In genomic region chr10:102650655-102651454, GRCh38 we compare ENCODE assay signal across 9 cellular contexts. TPM values are rescaled to one million over a fixed set of nuclear protein-coding genes. Genes with fewer than 3 reads are reported as not detected.
DNase-seq lines count a peak whose midpoint lies in the region; ATAC-seq, FAIRE-seq and TF ChIP-seq lines count a peak whose summit lies in the region.
"Had no signal": no experiment of that assay in that cellular context is flagged by ENCODE, and none has a peak within 500 bp of the region (broad histone marks: within the 10 kb centered on the region; RNA-seq: fewer than 3 reads in every experiment).

No MANE protein-coding gene starts in this region.

- H3K9me3 Mint-ChIP-seq in activated CD4-positive, alpha-beta T cell treated with anti-CD3 and anti-CD28 coated beads for 36 hours (ENCODE audit: low read depth), result no peaks in the 10 kb centered on the region
- H3K9me3 Mint-ChIP-seq in activated CD4-positive, alpha-beta memory T cell treated with anti-CD3 and anti-CD28 coated beads for 36 hours, result no peaks in the 10 kb centered on the region

- CTCF ChIA-PET in activated CD4-positive, alpha-beta T cell treated with anti-CD3 and anti-CD28 coated beads for 36 hours (lab: Charles Lee), result interaction anchor here (0.6 to 1.3 kb wide), 5 partner anchors 10 to 440 kb away, joined by 3 to 4 read pairs (median 3); partner anchors contain the start of genes ARL3 and SFXN2
- CTCF ChIA-PET in activated CD4-positive, alpha-beta memory T cell treated with anti-CD3 and anti-CD28 coated beads for 36 hours (lab: Charles Lee), result interaction anchor here (0.6 to 1.3 kb wide), 2 partner anchors 19 to 57 kb away, joined by 3 to 4 read pairs; no protein-coding TSS in a partner anchor

- TF ChIP-seq CTCF in kidney (IDR thresholded peaks at IDR 0.05; ENCODE audit: borderline replicate concordance, extremely low read depth, insufficient read depth), result no peak
- TF ChIP-seq CTCF in suprapubic skin (IDR thresholded peaks at IDR 0.05), result no peak

- H3K27me3 ChIP-seq in suprapubic skin, result no peaks in the 10 kb centered on the region

- TF ChIP-seq POLR2A in suprapubic skin (IDR thresholded peaks at IDR 0.05), result no peak

- POLR2A ChIA-PET in activated CD4-positive, alpha-beta T cell treated with anti-CD3 and anti-CD28 coated beads for 36 hours (lab: Charles Lee), result no interaction called here
- POLR2A ChIA-PET in activated CD4-positive, alpha-beta memory T cell treated with anti-CD3 and anti-CD28 coated beads for 36 hours (lab: Charles Lee), result interaction anchor here (1.3 kb wide), 1 partner anchor 14 kb away, joined by 3 read pairs; no protein-coding TSS in a partner anchor

- H3K9me3 ChIP-seq in kidney (ENCODE audit: control insufficient read depth in 1 of 2, low read length in 2 of 2), result no peaks in the 10 kb centered on the region
- no peaks in the 10 kb centered on the region for H3K9me3 ChIP-seq in suprapubic skin

- no peak for DNase-seq in activated CD4-positive, alpha-beta T cell treated with anti-CD3 and anti-CD28 coated beads for 36 hours
- no peak for DNase-seq in activated CD4-positive, alpha-beta T cell treated with anti-CD3 and anti-CD28 coated beads for 4 hours
- no peak for DNase-seq in activated CD4-positive, alpha-beta memory T cell treated with anti-CD3 and anti-CD28 coated beads for 36 hours
- DNase-seq in kidney (peak; percentile 82), suprapubic skin (ENCODE audit: low spot score in 2 of 2) (no peak), kidney tubule cell (ENCODE audit: low spot score) (no peak)
- DNase-seq in stimulated activated naive CD4-positive, alpha-beta T cell treated with Interleukin-2 at 50 U/mL for 16 hours (lab: John Stamatoyannopoulos, UW), result no peak
- DNase-seq: NCI-H526 treated with DMSO at 0.1 percent for 48 hours had no signal

- no peak for FAIRE-seq in kidney (lab: Jason Lieb, UNC)

- peaks cover 47 to 68% of the 10 kb centered on the region in 2 donors for H3K4me1 ChIP-seq in kidney (ENCODE audit: control insufficient read depth in 1 of 2, insufficient read depth in 1 of 2, low read depth in 1 of 2, low read length in 2 of 2)
- peaks cover 74% of the 10 kb centered on the region for H3K4me1 ChIP-seq in suprapubic skin

- ATAC-seq in activated CD4-positive, alpha-beta T cell treated with anti-CD3 and anti-CD28 coated beads for 36 hours, result no peak
- no peak for ATAC-seq in GM19023 (IDR thresholded peaks at IDR 0.05; ENCODE audit: unreplicated experiment)

- H3K4me3 Mint-ChIP-seq in activated CD4-positive, alpha-beta T cell treated with anti-CD3 and anti-CD28 coated beads for 36 hours, result no peak overlapping the region
- peak overlapping the region; percentile 41 for H3K4me3 Mint-ChIP-seq in activated CD4-positive, alpha-beta memory T cell treated with anti-CD3 and anti-CD28 coated beads for 36 hours

- intact Hi-C loops in activated CD4-positive, alpha-beta T cell treated with anti-CD3 and anti-CD28 coated beads for 36 hours (cut with DNase I, micrococcal nuclease), result no loop called here
- intact Hi-C loops in activated CD4-positive, alpha-beta memory T cell treated with anti-CD3 and anti-CD28 coated beads for 36 hours (cut with micrococcal nuclease), result no loop called here
- intact Hi-C loops in kidney (cut with DNase I), result no loop called here

- WGBS in suprapubic skin, result 60% methylated on average over 11 of the region's 11 CpGs

- peaks cover 34% of the 10 kb centered on the region for H3K36me3 Mint-ChIP-seq in activated CD4-positive, alpha-beta T cell treated with anti-CD3 and anti-CD28 coated beads for 36 hours (ENCODE audit: low read depth)
- peaks cover 31% of the 10 kb centered on the region for H3K36me3 Mint-ChIP-seq in activated CD4-positive, alpha-beta memory T cell treated with anti-CD3 and anti-CD28 coated beads for 36 hours

- H3K27ac ChIP-seq in kidney (ENCODE audit: low read depth in 2 of 2, low read length in 2 of 2), result peak overlapping the region; percentile 76 to 82
- H3K27ac ChIP-seq in suprapubic skin, result peak overlapping the region; percentile 21

- peak overlapping the region; percentile 91 for H3K27ac Mint-ChIP-seq in activated CD4-positive, alpha-beta T cell treated with anti-CD3 and anti-CD28 coated beads for 36 hours
- peak overlapping the region; percentile 94 for H3K27ac Mint-ChIP-seq in activated CD4-positive, alpha-beta memory T cell treated with anti-CD3 and anti-CD28 coated beads for 36 hours

- no peaks in the 10 kb centered on the region for H3K27me3 Mint-ChIP-seq in activated CD4-positive, alpha-beta T cell treated with anti-CD3 and anti-CD28 coated beads for 36 hours
- no peaks in the 10 kb centered on the region for H3K27me3 Mint-ChIP-seq in activated CD4-positive, alpha-beta memory T cell treated with anti-CD3 and anti-CD28 coated beads for 36 hours

- H3K36me3 ChIP-seq in kidney (ENCODE audit: control insufficient read depth in 1 of 2, insufficient read depth in 2 of 2, low read length in 2 of 2), result peaks cover 21 to 44% of the 10 kb centered on the region in 2 donors
- H3K36me3 ChIP-seq in suprapubic skin, result peaks cover 38% of the 10 kb centered on the region

- H3K9ac ChIP-seq in kidney (ENCODE audit: low read length in 2 of 2), result peak overlapping the region; percentile 22 to 55

- H3K4me3 ChIP-seq in kidney (ENCODE audit: low read length in 2 of 2), result peak overlapping the region in 1 of 2 donors; percentile 29
- H3K4me3 ChIP-seq in suprapubic skin, result peak overlapping the region; percentile 73

- peaks cover 76% of the 10 kb centered on the region for H3K4me1 Mint-ChIP-seq in activated CD4-positive, alpha-beta T cell treated with anti-CD3 and anti-CD28 coated beads for 36 hours
- H3K4me1 Mint-ChIP-seq in activated CD4-positive, alpha-beta memory T cell treated with anti-CD3 and anti-CD28 coated beads for 36 hours (ENCODE audit: low read depth), result peaks cover 73% of the 10 kb centered on the region

- no peak for TF ChIP-seq EP300 in suprapubic skin (IDR thresholded peaks at IDR 0.05)

RNA-seq across cellular contexts. Expression of gene TRIM8, which starts 6.6 kb away (rescaled TPM):
- total RNA-seq in activated CD4-positive, alpha-beta T cell treated with anti-CD3 and anti-CD28 coated beads for 36 hours, result 10 to 100 TPM; 37.8 to 39.1 TPM
- total RNA-seq in activated CD4-positive, alpha-beta memory T cell treated with anti-CD3 and anti-CD28 coated beads for 36 hours, result 10 to 100 TPM; 46.8 to 50.3 TPM
- 198 TPM for total RNA-seq in kidney
- polyA plus RNA-seq in kidney (ENCODE audit: insufficient read depth, low read depth, low replicate concordance), result 160 TPM
- 100 to 1,000 TPM in 2 of 4 donors, 10 to 100 TPM in 2; 73.1 to 113 (median 96.1) TPM for total RNA-seq in suprapubic skin
